9 cellular contexts compared by ENCODE assay signal in the genomic region with DNA sequence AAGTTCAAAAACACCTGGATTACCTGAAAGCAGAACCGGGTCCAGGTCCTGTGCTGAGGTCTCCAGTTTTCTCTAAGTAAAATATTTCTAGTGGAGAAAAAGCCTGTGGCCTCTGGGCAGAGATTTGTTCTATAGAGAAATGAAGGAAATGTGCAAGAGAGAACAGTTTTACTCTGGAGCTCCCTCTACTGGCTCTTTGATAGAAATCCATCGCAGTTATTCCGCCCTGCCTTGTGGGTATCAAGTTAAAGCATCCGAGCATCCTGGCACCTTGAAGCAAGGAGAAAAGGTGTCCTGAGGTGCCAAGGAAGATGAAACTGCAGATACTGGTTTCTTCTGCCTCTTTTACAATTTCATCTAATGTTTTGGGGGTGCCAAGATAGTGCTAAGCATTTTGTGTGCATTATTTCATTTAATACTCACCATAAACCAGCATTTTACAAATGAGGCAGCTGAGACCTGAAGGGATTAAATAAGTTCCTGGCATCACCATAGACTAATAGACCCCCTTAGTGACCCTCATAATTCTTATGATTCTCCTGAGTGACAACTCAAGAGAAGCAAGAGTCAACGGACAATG.
DNase-seq lines count a peak whose midpoint lies in the region; ATAC-seq, FAIRE-seq and TF ChIP-seq lines count a peak whose summit lies in the region.
"Had no signal": no experiment of that assay in that cellular context is flagged by ENCODE, and none has a peak within 500 bp of the region (broad histone marks: within the 10 kb centered on the region; RNA-seq: fewer than 3 reads in every experiment).

No MANE protein-coding gene starts in this region.

- H4K20me1 ChIP-seq in astrocyte (ENCODE audit: insufficient read depth, low read length) = no peaks in the 10 kb centered on the region

- H3K4me1 Mint-ChIP-seq in astrocyte (ENCODE audit: low read depth, unreplicated experiment) = no peaks in the 10 kb centered on the region
- H3K4me1 Mint-ChIP-seq in effector memory CD8-positive, alpha-beta T cell (ENCODE audit: low read depth in 2 of 2) = no peaks in the 10 kb centered on the region

- no peak overlapping the region for H2AFZ ChIP-seq in astrocyte (ENCODE audit: low read depth, low read length)

- H3K9me3 ChIP-seq in astrocyte (ENCODE audit: insufficient read depth, low read depth, low read length) = no peaks in the 10 kb centered on the region

- no peak overlapping the region for H3K4me3 ChIP-seq in astrocyte (ENCODE audit: insufficient read depth, low read depth, low read length)
- H3K4me3 ChIP-seq: skin epidermis had no signal

- ATAC-seq in HG02870 (IDR thresholded peaks at IDR 0.05; ENCODE audit: unreplicated experiment) (peak; percentile 74), left colon (peak; percentile 53), HG03571 (IDR thresholded peaks at IDR 0.05; ENCODE audit: unreplicated experiment) (no peak), GM19324 (IDR thresholded peaks at IDR 0.05; ENCODE audit: low FRiP score, unreplicated experiment) (no peak)
- no peak for ATAC-seq in effector memory CD8-positive, alpha-beta T cell (replicated peaks)

- H3K27ac Mint-ChIP-seq in astrocyte (ENCODE audit: unreplicated experiment) = no peak overlapping the region
- H3K27ac Mint-ChIP-seq in effector memory CD8-positive, alpha-beta T cell = no peak overlapping the region

- H3K4me1 ChIP-seq in astrocyte (ENCODE audit: insufficient read depth, low read length) = no peaks in the 10 kb centered on the region

- no peaks in the 10 kb centered on the region for H3K36me3 Mint-ChIP-seq in astrocyte (ENCODE audit: low read depth, unreplicated experiment)
- no peaks in the 10 kb centered on the region for H3K36me3 Mint-ChIP-seq in effector memory CD8-positive, alpha-beta T cell (ENCODE audit: insufficient read depth)

- H3K27me3 Mint-ChIP-seq in astrocyte (ENCODE audit: low read depth, unreplicated experiment) = peaks cover 57% of the 10 kb centered on the region
- H3K27me3 Mint-ChIP-seq in effector memory CD8-positive, alpha-beta T cell = peaks cover 38 to 84% of the 10 kb centered on the region in 2 donors

- intact Hi-C loops in left colon (cut with DNase I, micrococcal nuclease) = no loop called here

- H3K27ac ChIP-seq in astrocyte (ENCODE audit: low read depth, low read length) = no peak overlapping the region
- H3K27ac ChIP-seq: skin epidermis had no signal

- H3K4me2 ChIP-seq in astrocyte (ENCODE audit: low read length) = no peak overlapping the region

- no peaks in the 10 kb centered on the region for H3K36me3 ChIP-seq in astrocyte (ENCODE audit: insufficient read depth, low read length)

- TF ChIP-seq CTCF in GM10266 (IDR thresholded peaks at IDR 0.05; ENCODE audit: control insufficient read depth, insufficient read depth, low read depth, missing control alignments) (peak; percentile 78), astrocyte (IDR thresholded peaks at IDR 0.05; ENCODE audit: insufficient read depth, low read depth, low read length) (peak; percentile 86)

- peaks cover 42% of the 10 kb centered on the region for H3K27me3 ChIP-seq in astrocyte (ENCODE audit: insufficient read depth, low read length)

- no peaks in the 10 kb centered on the region for H3K79me2 ChIP-seq in astrocyte (ENCODE audit: insufficient read depth, low read length)

- H3K9ac ChIP-seq in astrocyte (ENCODE audit: low read length) = no peak overlapping the region

- no peak for FAIRE-seq in astrocyte (lab: Jason Lieb, UNC)

- DNase-seq in GM10266 (ENCODE audit: extremely low spot score) = peak; percentile 72
- DNase-seq in NCI-H2171 treated with DMSO at 0.1 percent for 48 hours (lab: John Stamatoyannopoulos, UW) = peak; percentile 65
- DNase-seq in astrocyte (ENCODE audit: low read depth) = peak; percentile 21
- no peak for DNase-seq in left colon
- DNase-seq in effector memory CD8-positive, alpha-beta T cell = no peak

- no peak overlapping the region for H3K4me3 Mint-ChIP-seq in astrocyte (ENCODE audit: unreplicated experiment)
- no peak overlapping the region for H3K4me3 Mint-ChIP-seq in effector memory CD8-positive, alpha-beta T cell

- H3K9me3 Mint-ChIP-seq in astrocyte (ENCODE audit: unreplicated experiment) = peaks cover 4% of the 10 kb centered on the region
- H3K9me3 Mint-ChIP-seq in effector memory CD8-positive, alpha-beta T cell = no peaks in the 10 kb centered on the region

Comparison
In these comparisons a context has a peak if more than half of its experiments do, and no peak if none do; other contexts are left out.
1. DNase-seq: peak in GM10266 (single experiment), NCI-H2171 treated with DMSO at 0.1 percent for 48 hours (single experiment) and astrocyte (single experiment); none in left colon (0 of 2) and effector memory CD8-positive, alpha-beta T cell (0 of 3).
2. ATAC-seq: peak in HG02870 (single experiment) and left colon (single experiment); none in effector memory CD8-positive, alpha-beta T cell (single experiment), HG03571 (single experiment) and GM19324 (single experiment).